Comparison of ENCODE assay signal across 39 cellular contexts in genomic region chr11:5267033-5267563, GRCh38. TPM values are rescaled to one million over a fixed set of nuclear protein-coding genes. Genes with fewer than 3 reads are reported as not detected.
"Had no signal": no experiment of that assay in that cellular context is flagged by ENCODE, and none has a peak within 500 bp of the region (broad histone marks: within the 10 kb centered on the region; RNA-seq: fewer than 3 reads in every experiment).

No MANE protein-coding gene starts in this region.

- H3K9me3 ChIP-seq: MG63 had no signal

- H3K36me3 ChIP-seq: MG63 had no signal

- DNase-seq: MG63, MM.1S, MV-4-11, NCI-H1048, NCI-H1092, NCI-H1092 treated with DMSO at 0.1 percent for 48 hours, NCI-H1105, NCI-H1105 treated with DMSO at 0.1 percent for 48 hours, NCI-H1417, NCI-H1417 treated with DMSO at 0.1 percent for 48 hours, NCI-H1436, NCI-H1436 treated with DMSO at 0.1 percent for 48 hours, NCI-H146, NCI-H1694, NCI-H1694 treated with DMSO at 0.1 percent for 48 hours, NCI-H187, NCI-H187 treated with DMSO at 0.1 percent for 48 hours, NCI-H1930, NCI-H2029, NCI-H2029 treated with DMSO at 0.1 percent for 48 hours, NCI-H2081, NCI-H2081 treated with DMSO at 0.1 percent for 48 hours, NCI-H2107, NCI-H2171, NCI-H2171 treated with DMSO at 0.1 percent for 48 hours, NCI-H2227 treated with DMSO at 0.1 percent for 48 hours, NCI-H226, NCI-H345, NCI-H446, NCI-H446 treated with DMSO at 0.1 percent for 48 hours, NCI-H510A, NCI-H510A treated with DMSO at 0.1 percent for 48 hours, NCI-H524, NCI-H524 treated with DMSO at 0.1 percent for 48 hours, NCI-H526 had no signal

- H3K4me3 ChIP-seq: MG63 had no signal

- H3K27me3 ChIP-seq: MG63 had no signal

RNA-seq across cellular contexts. Expression of gene HBE1, which starts 2.6 kb away (rescaled TPM):
- total RNA-seq: LHCN-M2, MCF 10A had no signal

RNA-seq across cellular contexts. Expression of gene HBG2, which starts 12.5 kb away (rescaled TPM):
- total RNA-seq: LHCN-M2, M059J, MCF 10A, NCI-H460 had no signal

RNA-seq across cellular contexts. Expression of gene HBG1, which starts 17.4 kb away (rescaled TPM):
- total RNA-seq: LHCN-M2, M059J, MCF 10A, NCI-H460 had no signal

RNA-seq across cellular contexts. Expression of gene HBD, which starts 32.8 kb away (rescaled TPM):
- total RNA-seq: LHCN-M2, MCF 10A, NCI-H460 had no signal

RNA-seq across cellular contexts. Expression of gene OR51B4, which starts 34.6 kb away (rescaled TPM):
- total RNA-seq: LHCN-M2, MCF 10A, NCI-H460 had no signal
